In genomic region chr10:103951942-103952341, GRCh38 we compare ENCODE assay signal across 18 cellular contexts. TPM values are rescaled to one million over a fixed set of nuclear protein-coding genes. Genes with fewer than 3 reads are reported as not detected.
DNase-seq lines count a peak whose midpoint lies in the region; TF ChIP-seq lines count a peak whose summit lies in the region.
"Had no signal": no experiment of that assay in that cellular context is flagged by ENCODE, and none has a peak within 500 bp of the region (broad histone marks: within the 10 kb centered on the region; RNA-seq: fewer than 3 reads in every experiment).

No MANE protein-coding gene starts in this region.

- H3K4me3 ChIP-seq in ectodermal cell (ENCODE audit: insufficient read depth, low read depth, low read length) (no peak overlapping the region), retinal pigment epithelial cell (ENCODE audit: low read length) (no peak overlapping the region)
- H3K4me3 ChIP-seq: K562, PC-9 had no signal

- no peaks in the 10 kb centered on the region for H3K4me1 ChIP-seq in ectodermal cell (ENCODE audit: control insufficient read depth, insufficient read depth, low read length)

- WGBS in ectodermal cell, 2 experiments, result 40 to 70% methylated on average over 4 of the region's 4 CpGs

- TF ChIP-seq CTCF in retinal pigment epithelial cell (conservative IDR thresholded peaks at IDR 0.05; ENCODE audit: low read depth, low read length), result no peak

- peak overlapping the region; percentile 18 for H3K27ac ChIP-seq in ectodermal cell (ENCODE audit: insufficient read depth, low read depth, low read length, poor library complexity, severe bottlenecking)
- H3K27ac ChIP-seq: PC-9, RWPE1 had no signal

- no peaks in the 10 kb centered on the region for H3K36me3 ChIP-seq in ectodermal cell (ENCODE audit: control insufficient read depth, insufficient read depth, low read length)

- no peaks in the 10 kb centered on the region for H3K9me3 ChIP-seq in ectodermal cell (ENCODE audit: control insufficient read depth, low read length)

- DNase-seq in NCI-H82 (lab: John Stamatoyannopoulos, UW), result peak; percentile 14
- DNase-seq in NCI-H82 treated with DMSO at 0.1 percent for 48 hours (lab: John Stamatoyannopoulos, UW; ENCODE audit: unreplicated experiment), result no peak
- peak; percentile 4 for DNase-seq in NCI-H2029 (lab: John Stamatoyannopoulos, UW)
- DNase-seq in retinal pigment epithelial cell (ENCODE audit: low read depth), result peak; percentile 68
- no peak for DNase-seq in stimulated activated CD4-positive, alpha-beta T cell treated with anti-CD3 and anti-CD28 coated beads, Interleukin-15, amount 100 ng/mL, for 24 hours
- no peak for DNase-seq in SW 1271 (lab: John Stamatoyannopoulos, UW)
- DNase-seq in NCI-H2196 treated with DMSO at 0.1 percent for 48 hours (lab: John Stamatoyannopoulos, UW; ENCODE audit: unreplicated experiment), result no peak
- DNase-seq: Calu3; CD4-positive, alpha-beta memory T cell; DMS79 treated with DMSO at 0.1 percent for 48 hours; HFFc6; NCI-H1105; NCI-H2171; NCI-H748 treated with DMSO at 0.1 percent for 48 hours; PC-9 had no signal

- H3K27me3 ChIP-seq in ectodermal cell (ENCODE audit: control insufficient read depth, insufficient read depth, low read length, poor library complexity, severe bottlenecking), result no peaks in the 10 kb centered on the region

RNA-seq across cellular contexts. Expression of gene SLK, which starts 15.0 kb away (rescaled TPM):
- 18.1 TPM for polyA plus RNA-seq in ectodermal cell (2013, experiment 1 of 4)
- polyA plus RNA-seq in ectodermal cell (2013, experiment 2 of 4), result 19.5 TPM
- 18.8 TPM for polyA plus RNA-seq in ectodermal cell (2013, experiment 3 of 4)
- 20.1 TPM for polyA plus RNA-seq in ectodermal cell (2013, experiment 4 of 4)

RNA-seq across cellular contexts. Expression of gene STN1, which starts 34.0 kb away (rescaled TPM):
- 15.6 TPM for polyA plus RNA-seq in ectodermal cell (2013, experiment 1 of 4)
- polyA plus RNA-seq in ectodermal cell (2013, experiment 2 of 4), result 15.8 TPM
- 18.7 TPM for polyA plus RNA-seq in ectodermal cell (2013, experiment 3 of 4)
- 19.2 TPM for polyA plus RNA-seq in ectodermal cell (2013, experiment 4 of 4)

Comparison
In these comparisons a context has a peak if more than half of its experiments do, and no peak if none do; other contexts are left out.
1. DNase-seq: peak in NCI-H82 (single experiment), NCI-H2029 (single experiment) and retinal pigment epithelial cell (single experiment); none in NCI-H82 treated with DMSO at 0.1 percent for 48 hours (single experiment), stimulated activated CD4-positive, alpha-beta T cell treated with anti-CD3 and anti-CD28 coated beads, Interleukin-15, amount 100 ng/mL, for 24 hours (single experiment), SW 1271 (0 of 2) and NCI-H2196 treated with DMSO at 0.1 percent for 48 hours (single experiment).